In genomic region chr22:31215018-31215535, GRCh38 we compare ENCODE assay signal across 1 cellular context.
TF ChIP-seq lines count a peak whose summit lies in the region.

No MANE protein-coding gene starts in this region.

TF ChIP-seq in IMR-90, 13 proteins besides CTCF, POLR2A, EP300 and RAD21:
- TF ChIP-seq MAZ (IDR thresholded peaks at IDR 0.05; ENCODE audit: borderline replicate concordance, low read depth, low read length) (no peak), SMC3 (IDR thresholded peaks at IDR 0.05; ENCODE audit: low read depth, low read length) (no peak), FOS (IDR thresholded peaks at IDR 0.05; ENCODE audit: low read depth, low read length) (no peak), USF2 (IDR thresholded peaks at IDR 0.05; ENCODE audit: low read depth, low read length) (no peak), CHD1 (IDR thresholded peaks at IDR 0.05; ENCODE audit: low read depth, low read length) (no peak), BHLHE40 (IDR thresholded peaks at IDR 0.05; ENCODE audit: low read depth, low read length) (no peak), RFX5 (IDR thresholded peaks at IDR 0.05; ENCODE audit: low read depth, low read length) (no peak), MAFK (IDR thresholded peaks at IDR 0.05; ENCODE audit: low read depth, low read length) (no peak), CEBPB (IDR thresholded peaks at IDR 0.05; ENCODE audit: low read depth, low read length) (no peak), MXI1 (IDR thresholded peaks at IDR 0.05; ENCODE audit: borderline replicate concordance, low read depth, low read length) (no peak), RCOR1 (IDR thresholded peaks at IDR 0.05; ENCODE audit: insufficient replicate concordance, low read length) (no peak), ELK1 (IDR thresholded peaks at IDR 0.05; ENCODE audit: borderline replicate concordance, low read depth, low read length) (no peak), NFE2L2 (IDR thresholded peaks at IDR 0.05; ENCODE audit: low read depth, low read length) (no peak)
